ENCODE assay signal across 21 cellular contexts in the genomic region with DNA sequence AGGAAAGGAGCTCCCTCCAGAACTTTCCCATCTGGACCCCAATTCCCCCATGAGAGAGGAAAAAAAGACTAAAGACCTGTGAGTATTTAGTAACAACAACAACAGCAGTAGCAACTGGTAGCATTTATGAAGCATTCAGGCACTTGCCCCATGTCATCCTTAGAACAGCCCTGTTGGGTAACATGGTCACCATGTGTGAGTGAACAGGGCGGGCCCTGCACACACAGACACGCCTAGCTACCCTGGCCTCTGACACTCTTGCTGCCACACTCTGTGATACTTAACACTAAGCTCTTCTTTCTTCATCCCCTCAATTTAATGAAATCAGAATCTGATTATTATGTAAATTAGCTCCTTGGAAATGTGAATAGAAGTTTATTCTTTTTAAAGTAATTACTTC. TPM values are rescaled to one million over a fixed set of nuclear protein-coding genes. Genes with fewer than 3 reads are reported as not detected.
"Had no signal": no experiment of that assay in that cellular context is flagged by ENCODE, and none has a peak within 500 bp of the region (broad histone marks: within the 10 kb centered on the region; RNA-seq: fewer than 3 reads in every experiment).

No MANE protein-coding gene starts in this region.

- H3K4me1 ChIP-seq: body of pancreas, prostate gland had no signal

- H3K9me3 Mint-ChIP-seq: activated CD4-positive, alpha-beta T cell treated with anti-CD3 and anti-CD28 coated beads, Interleukin-2, amount 10 ng/mL, durations not matched to agents 7 days and 5 days; activated naive CD4-positive, alpha-beta T cell treated with anti-CD3 and anti-CD28 coated beads, Interleukin-2, amount 50 U/mL, for 72 hours; activated T-cell treated with anti-CD3 and anti-CD28 coated beads, Interleukin-2, amount 50 U/mL, for 72 hours; T-helper 2 cell treated with Interferon-gamma antibody and Interleukin-4, amounts not matched to agents 5 μg/mL and 100 μg/mL, for 36 hours had no signal

- H3K27me3 ChIP-seq: body of pancreas, gastroesophageal sphincter had no signal

- H3K9me3 ChIP-seq: body of pancreas, gastroesophageal sphincter, prostate gland had no signal

- H3K4me1 Mint-ChIP-seq: activated CD4-positive, alpha-beta T cell treated with anti-CD3 and anti-CD28 coated beads, Interleukin-2, amount 10 ng/mL, durations not matched to agents 7 days and 5 days had no signal

- H3K36me3 ChIP-seq: prostate gland had no signal

- H3K36me3 Mint-ChIP-seq: activated naive CD4-positive, alpha-beta T cell treated with anti-CD3 and anti-CD28 coated beads, Interleukin-2, amount 50 U/mL, for 72 hours had no signal

- DNase-seq: activated CD4-positive, alpha-beta T cell treated with anti-CD3 and anti-CD28 coated beads, Interleukin-2, amount 10 ng/mL, durations not matched to agents 7 days and 5 days; activated CD4-positive, CD25-positive, alpha-beta regulatory T cell; activated CD8-positive, alpha-beta memory T cell treated with anti-CD3 and anti-CD28 coated beads, Interleukin-2, amount 50 U/mL, for 48 hours; activated gamma-delta T cell; activated T-cell treated with anti-CD3 and anti-CD28 coated beads, Interleukin-2, amount 50 U/mL, for 72 hours; body of pancreas; cerebellar nuclear complex; effector memory CD4-positive, alpha-beta T cell; islet precursor cell; mesendoderm; right cardiac atrium; small intestine; stimulated activated CD4-positive, alpha-beta T cell treated with anti-CD3 and anti-CD28 coated beads, Interleukin-4, amount 100 ng/mL, for 4 hours; stimulated activated CD8-positive, alpha-beta memory T cell treated with anti-CD3 and anti-CD28 coated beads, Interleukin-4, amount 100 ng/mL, for 48 hours; stimulated activated naive CD4-positive, alpha-beta T cell treated with Interleukin-2 at 50 U/mL for 16 hours had no signal

- H3K4me3 Mint-ChIP-seq: activated CD4-positive, alpha-beta T cell treated with anti-CD3 and anti-CD28 coated beads, Interleukin-2, amount 10 ng/mL, durations not matched to agents 7 days and 5 days; activated T-cell treated with anti-CD3 and anti-CD28 coated beads, Interleukin-2, amount 50 U/mL, for 72 hours; T-helper 2 cell treated with Interferon-gamma antibody and Interleukin-4, amounts not matched to agents 5 μg/mL and 100 μg/mL, for 36 hours had no signal

- ATAC-seq: activated naive CD4-positive, alpha-beta T cell treated with anti-CD3 and anti-CD28 coated beads, Interleukin-2, amount 50 U/mL, for 72 hours; activated T-cell treated with anti-CD3 and anti-CD28 coated beads, Interleukin-2, amount 50 U/mL, for 72 hours; body of pancreas; gastroesophageal sphincter had no signal

- H3K27ac ChIP-seq: body of pancreas, epithelial cell of prostate, prostate gland had no signal

- H3K27ac Mint-ChIP-seq: activated CD4-positive, alpha-beta T cell treated with anti-CD3 and anti-CD28 coated beads, Interleukin-2, amount 10 ng/mL, durations not matched to agents 7 days and 5 days; activated naive CD4-positive, alpha-beta T cell treated with anti-CD3 and anti-CD28 coated beads, Interleukin-2, amount 50 U/mL, for 72 hours; activated T-cell treated with anti-CD3 and anti-CD28 coated beads, Interleukin-2, amount 50 U/mL, for 72 hours; T-helper 2 cell treated with Interferon-gamma antibody and Interleukin-4, amounts not matched to agents 5 μg/mL and 100 μg/mL, for 36 hours had no signal

- H3K4me3 ChIP-seq: body of pancreas, gastroesophageal sphincter, prostate gland had no signal

RNA-seq across cellular contexts. Expression of a gene that starts 26.1 kb away (rescaled TPM):
- total RNA-seq: activated CD4-positive, alpha-beta T cell treated with anti-CD3 and anti-CD28 coated beads, Interleukin-2, amount 10 ng/mL, durations not matched to agents 7 days and 5 days; activated naive CD4-positive, alpha-beta T cell treated with anti-CD3 and anti-CD28 coated beads, Interleukin-2, amount 50 U/mL, for 72 hours; activated T-cell treated with anti-CD3 and anti-CD28 coated beads, Interleukin-2, amount 50 U/mL, for 72 hours; urinary bladder had no signal
